19 cellular contexts compared by ENCODE assay signal in the genomic region with DNA sequence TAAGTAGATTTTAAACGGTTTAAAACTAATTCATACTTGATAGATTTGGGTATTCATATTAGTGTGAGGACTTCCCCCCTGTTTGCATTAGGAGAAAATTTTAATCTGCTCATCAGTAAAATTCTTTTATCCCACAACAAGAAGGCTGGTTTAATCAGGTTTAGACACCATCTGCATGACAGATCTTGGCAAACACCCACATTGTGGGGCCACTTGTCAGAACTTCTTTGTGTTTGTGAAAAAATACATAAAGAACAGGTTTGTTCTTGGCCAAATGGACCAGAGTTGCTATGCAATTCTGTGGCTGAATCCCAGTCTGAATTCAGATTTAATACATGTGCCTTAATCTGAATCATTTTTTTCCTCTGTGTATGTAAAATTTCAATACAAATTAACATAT.
"Had no signal": no experiment of that assay in that cellular context is flagged by ENCODE, and none has a peak within 500 bp of the region (broad histone marks: within the 10 kb centered on the region; RNA-seq: fewer than 3 reads in every experiment).

No MANE protein-coding gene starts in this region.

- DNase-seq: activated CD4-positive, alpha-beta T cell treated with anti-CD3 and anti-CD28 coated beads for 1 hour; activated CD8-positive, alpha-beta memory T cell treated with anti-CD3 and anti-CD28 coated beads for 24 hours; activated CD8-positive, alpha-beta memory T cell treated with anti-CD3 and anti-CD28 coated beads, Interleukin-2, amount 50 U/mL, for 4 hours; activated T-cell treated with anti-CD3 and anti-CD28 coated beads, Interleukin-2, amount 50 U/mL, for 24 hours; aorta; brain microvascular endothelial cell; effector memory CD4-positive, alpha-beta T cell; heart left ventricle; islet precursor cell; left cardiac atrium; mesenchymal stem cell; nephron progenitor cell; pancreas; right lobe of liver; stimulated activated CD4-positive, alpha-beta T cell treated with anti-CD3 and anti-CD28 coated beads, Interleukin-1b, Interleukin-23, amount 100 ng/mL, for 48 hours; tibial artery had no signal

- H3K4me3 ChIP-seq: esophagus muscularis mucosa, gastroesophageal sphincter, heart left ventricle, pancreas, right lobe of liver, skin epidermis, tibial artery had no signal
